In genomic region chr2:219484343-219485200, GRCh38 we compare ENCODE assay signal across 10 cellular contexts. TPM values are rescaled to one million over a fixed set of nuclear protein-coding genes. Genes with fewer than 3 reads are reported as not detected.
DNase-seq lines count a peak whose midpoint lies in the region; ATAC-seq, FAIRE-seq and TF ChIP-seq lines count a peak whose summit lies in the region.
"Had no signal": no experiment of that assay in that cellular context is flagged by ENCODE, and none has a peak within 500 bp of the region (broad histone marks: within the 10 kb centered on the region; RNA-seq: fewer than 3 reads in every experiment).

No MANE protein-coding gene starts in this region.

- ATAC-seq in stimulated activated memory B cell treated with anti-CD40 and anti-IgM and Interleukin-4, amounts not matched to agents 10 μg/mL and 1 μg/mL and 100 μg/mL, for 72 hours: no peak
- no peak for ATAC-seq in HG03108 (IDR thresholded peaks at IDR 0.05; ENCODE audit: unreplicated experiment)

- in situ Hi-C loops in GM13976 (cut with MboI; ENCODE audit: low sequenced_read_pairs, unreplicated experiment): no loop called here

- peaks cover 90% of the 10 kb centered on the region for H3K27me3 Mint-ChIP-seq in stimulated activated memory B cell treated with anti-CD40 and anti-IgM and Interleukin-4, amounts not matched to agents 10 μg/mL and 1 μg/mL and 100 μg/mL, for 72 hours

- FAIRE-seq in keratinocyte (lab: Jason Lieb, UNC): no peak

- H3K27ac ChIP-seq in keratinocyte (ENCODE audit: control insufficient read depth, insufficient read depth, low read length): no peak overlapping the region
- H3K27ac ChIP-seq: RWPE1 had no signal

- no peak overlapping the region for H3K27ac Mint-ChIP-seq in stimulated activated memory B cell treated with anti-CD40 and anti-IgM and Interleukin-4, amounts not matched to agents 10 μg/mL and 1 μg/mL and 100 μg/mL, for 72 hours

- H4K20me1 ChIP-seq in keratinocyte (ENCODE audit: control insufficient read depth, extremely low read depth, insufficient read depth, low read length): no peaks in the 10 kb centered on the region

- no peak overlapping the region for H3K4me3 ChIP-seq in keratinocyte (ENCODE audit: control insufficient read depth in 2 of 3, extremely low read depth in 1 of 3, insufficient read depth in 2 of 3, low read depth in 1 of 3, low read length in 3 of 3)

- DNase-seq in NCI-H146 (lab: John Stamatoyannopoulos, UW) (peak; percentile 48), astrocyte of the hippocampus (ENCODE audit: low read depth, low spot score) (peak; percentile 38), keratinocyte (ENCODE audit: low read depth, low spot score) (no peak), GM13976 (ENCODE audit: low spot score) (no peak), pons (ENCODE audit: low spot score) (no peak)
- DNase-seq: activated CD8-positive, alpha-beta memory T cell treated with anti-CD3 and anti-CD28 coated beads, Interleukin-2, amount 50 U/mL, for 48 hours; IMR-90 had no signal

- H3K27me3 ChIP-seq in keratinocyte (ENCODE audit: control insufficient read depth, extremely low read depth, insufficient read depth, low read length): peaks cover 45% of the 10 kb centered on the region

- H3K4me3 Mint-ChIP-seq in stimulated activated memory B cell treated with anti-CD40 and anti-IgM and Interleukin-4, amounts not matched to agents 10 μg/mL and 1 μg/mL and 100 μg/mL, for 72 hours: peak overlapping the region; percentile 53

- no peaks in the 10 kb centered on the region for H3K36me3 Mint-ChIP-seq in stimulated activated memory B cell treated with anti-CD40 and anti-IgM and Interleukin-4, amounts not matched to agents 10 μg/mL and 1 μg/mL and 100 μg/mL, for 72 hours

- H3K9ac ChIP-seq in keratinocyte (ENCODE audit: control insufficient read depth, extremely low read depth, insufficient read depth, low read length): no peak overlapping the region

- H3K9me1 ChIP-seq in keratinocyte (ENCODE audit: control insufficient read depth, extremely low read depth, insufficient read depth, low read length): no peaks in the 10 kb centered on the region

- H3K9me3 Mint-ChIP-seq in stimulated activated memory B cell treated with anti-CD40 and anti-IgM and Interleukin-4, amounts not matched to agents 10 μg/mL and 1 μg/mL and 100 μg/mL, for 72 hours: no peaks in the 10 kb centered on the region

- no peaks in the 10 kb centered on the region for H3K9me3 ChIP-seq in keratinocyte (ENCODE audit: control insufficient read depth, low read depth, low read length)

- H3K79me2 ChIP-seq in keratinocyte (ENCODE audit: control insufficient read depth, insufficient read depth, low read length): no peaks in the 10 kb centered on the region

- H3K4me2 ChIP-seq in keratinocyte (ENCODE audit: control insufficient read depth, extremely low read depth, insufficient read depth, low read depth, low read length): peak overlapping the region; percentile 16

- dilution Hi-C loops in keratinocyte (cut with MboI; ENCODE audit: extremely low pct_ligation_motif_present, low sequenced_read_pairs): no loop called here

- TF ChIP-seq CTCF in keratinocyte (optimal IDR thresholded peaks at IDR 0.05 in 1 of 3, IDR thresholded peaks at IDR 0.05 in 1 of 3, conservative IDR thresholded peaks at IDR 0.05 in 1 of 3; ENCODE audit: extremely low read depth in 1 of 3, insufficient read depth in 2 of 3, low read length in 3 of 3) (no peak), GM13976 (IDR thresholded peaks at IDR 0.05; ENCODE audit: borderline replicate concordance, control extremely low read depth, extremely low read depth, insufficient read depth, missing control alignments) (no peak)

- no peak overlapping the region for H2AFZ ChIP-seq in keratinocyte (ENCODE audit: control insufficient read depth, low read length)

- no peaks in the 10 kb centered on the region for H3K4me1 ChIP-seq in keratinocyte (ENCODE audit: control insufficient read depth, extremely low read depth, insufficient read depth, low read length)

- no peaks in the 10 kb centered on the region for H3K4me1 Mint-ChIP-seq in stimulated activated memory B cell treated with anti-CD40 and anti-IgM and Interleukin-4, amounts not matched to agents 10 μg/mL and 1 μg/mL and 100 μg/mL, for 72 hours

- peaks cover 0 to 15% of the 10 kb centered on the region in 2 experiments for H3K36me3 ChIP-seq in keratinocyte (ENCODE audit: control insufficient read depth in 2 of 2, extremely low read depth in 1 of 2, insufficient read depth in 2 of 2, low read length in 2 of 2)

RNA-seq across cellular contexts. Expression of gene GMPPA, which starts 14.1 kb away (rescaled TPM):
- polyA plus RNA-seq in keratinocyte: 50.6 to 63.4 TPM (median 57.6 TPM) in 3 replicates
- polyA plus RNA-seq in keratinocyte (2011; ENCODE audit: low read depth): 4.1 TPM
- 50.5 and 53.2 TPM in 2 replicates for polyA plus RNA-seq in keratinocyte (2011; cell fraction: cytosol; rRNA removed)
- polyA plus RNA-seq in keratinocyte (2011; cell fraction: nucleus; rRNA removed): 64.4 and 79.0 TPM in 2 replicates
- 25.4 and 39.5 TPM in 2 replicates for polyA plus RNA-seq in keratinocyte (2012; ENCODE audit: low replicate concordance)
- 66.2 to 112 TPM (median 83.0 TPM) in 3 replicates for polyA minus RNA-seq in keratinocyte
- polyA minus RNA-seq in keratinocyte (2011; cell fraction: cytosol; rRNA and poly(A)+ RNA removed): 50.5 TPM
- polyA minus RNA-seq in keratinocyte (2011; cell fraction: nucleus; rRNA and poly(A)+ RNA removed): 23.8 and 26.3 TPM in 2 replicates

RNA-seq across cellular contexts. Expression of gene ASIC4, which starts 29.7 kb away (rescaled TPM):
- not detected in 3 replicates for polyA plus RNA-seq in keratinocyte
- not detected for polyA plus RNA-seq in keratinocyte (2011; ENCODE audit: low read depth)
- polyA plus RNA-seq in keratinocyte (2011; cell fraction: cytosol; rRNA removed): not detected in 2 replicates
- polyA plus RNA-seq in keratinocyte (2011; cell fraction: nucleus; rRNA removed): 0.05 TPM in 1 of 2 replicates, not detected in the other
- polyA plus RNA-seq in keratinocyte (2012; ENCODE audit: low replicate concordance): 0.11 TPM in 1 of 2 replicates, not detected in the other
- not detected in 3 replicates for polyA minus RNA-seq in keratinocyte
- not detected for polyA minus RNA-seq in keratinocyte (2011; cell fraction: cytosol; rRNA and poly(A)+ RNA removed)
- polyA minus RNA-seq in keratinocyte (2011; cell fraction: nucleus; rRNA and poly(A)+ RNA removed): not detected in 2 replicates

RNA-seq across cellular contexts. Expression of gene SPEG, which starts 49.9 kb away (rescaled TPM):
- polyA plus RNA-seq in keratinocyte: 18.8 to 36.1 TPM (median 19.0 TPM) in 3 replicates
- polyA plus RNA-seq in keratinocyte (2011; ENCODE audit: low read depth): 2.0 TPM
- polyA plus RNA-seq in keratinocyte (2011; cell fraction: cytosol; rRNA removed): 4.6 and 13.7 TPM in 2 replicates
- polyA plus RNA-seq in keratinocyte (2011; cell fraction: nucleus; rRNA removed): 94.3 and 140 TPM in 2 replicates
- 8.8 and 25.2 TPM in 2 replicates for polyA plus RNA-seq in keratinocyte (2012; ENCODE audit: low replicate concordance)
- 11.7 to 26.6 TPM (median 19.3 TPM) in 3 replicates for polyA minus RNA-seq in keratinocyte
- polyA minus RNA-seq in keratinocyte (2011; cell fraction: cytosol; rRNA and poly(A)+ RNA removed): 8.2 TPM
- polyA minus RNA-seq in keratinocyte (2011; cell fraction: nucleus; rRNA and poly(A)+ RNA removed): 32.8 and 39.4 TPM in 2 replicates

RNA-seq across cellular contexts. Expression of gene CHPF, which starts 59.0 kb away (rescaled TPM):
- 24.4 to 63.7 TPM (median 50.9 TPM) in 3 replicates for polyA plus RNA-seq in keratinocyte
- polyA plus RNA-seq in keratinocyte (2011; ENCODE audit: low read depth): 12.2 TPM
- 23.4 and 59.7 TPM in 2 replicates for polyA plus RNA-seq in keratinocyte (2011; cell fraction: cytosol; rRNA removed)
- polyA plus RNA-seq in keratinocyte (2011; cell fraction: nucleus; rRNA removed): 82.1 and 134 TPM in 2 replicates
- polyA plus RNA-seq in keratinocyte (2012; ENCODE audit: low replicate concordance): 67.0 and 81.8 TPM in 2 replicates
- polyA minus RNA-seq in keratinocyte: 24.4 to 61.4 TPM (median 36.5 TPM) in 3 replicates
- polyA minus RNA-seq in keratinocyte (2011; cell fraction: cytosol; rRNA and poly(A)+ RNA removed): 159 TPM
- polyA minus RNA-seq in keratinocyte (2011; cell fraction: nucleus; rRNA and poly(A)+ RNA removed): 132 and 181 TPM in 2 replicates

RNA-seq across cellular contexts. Expression of gene TMEM198, which starts 59.3 kb away (rescaled TPM):
- 0.81 to 1.5 TPM (median 0.82 TPM) in 3 replicates for polyA plus RNA-seq in keratinocyte
- not detected for polyA plus RNA-seq in keratinocyte (2011; ENCODE audit: low read depth)
- 0.32 and 0.44 TPM in 2 replicates for polyA plus RNA-seq in keratinocyte (2011; cell fraction: cytosol; rRNA removed)
- 10.9 and 11.5 TPM in 2 replicates for polyA plus RNA-seq in keratinocyte (2011; cell fraction: nucleus; rRNA removed)
- polyA plus RNA-seq in keratinocyte (2012; ENCODE audit: low replicate concordance): 0.61 and 0.83 TPM in 2 replicates
- polyA minus RNA-seq in keratinocyte: 0.13 to 1.1 TPM (median 0.26 TPM) in 3 replicates
- not detected for polyA minus RNA-seq in keratinocyte (2011; cell fraction: cytosol; rRNA and poly(A)+ RNA removed)
- polyA minus RNA-seq in keratinocyte (2011; cell fraction: nucleus; rRNA and poly(A)+ RNA removed): 0.42 and 0.70 TPM in 2 replicates

Comparison
In these comparisons a context has a peak if more than half of its experiments do, and no peak if none do; other contexts are left out.
1. DNase-seq: peak in NCI-H146 (single experiment) and astrocyte of the hippocampus (single experiment); none in keratinocyte (single experiment), GM13976 (single experiment) and pons (single experiment).